1 cellular context compared by ENCODE assay signal in the genomic region with DNA sequence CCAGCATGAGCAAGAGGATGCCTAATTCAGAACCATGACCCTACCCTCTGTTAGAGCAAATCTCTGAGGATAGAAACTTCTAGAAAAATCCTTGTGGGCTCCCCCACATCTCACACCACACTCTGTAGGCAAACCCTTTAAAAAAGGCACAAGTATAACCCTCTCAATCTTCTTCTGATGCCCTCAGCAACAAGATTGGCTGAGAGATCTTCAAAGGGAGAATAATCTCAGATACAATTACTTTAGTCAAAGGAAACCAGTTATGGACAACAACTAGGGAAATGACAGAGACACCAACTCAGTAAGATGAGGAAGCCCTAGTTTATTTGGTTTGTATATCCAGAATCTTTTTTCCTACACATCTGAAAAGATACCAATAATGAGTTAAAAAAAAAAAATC.
TF ChIP-seq lines count a peak whose summit lies in the region.

No MANE protein-coding gene starts in this region.

TF ChIP-seq in SK-N-SH, 30 proteins besides CTCF, POLR2A, EP300 and RAD21 (continued from another document):
- TF ChIP-seq REST (IDR thresholded peaks at IDR 0.05; ENCODE audit: low read depth, low read length) (no peak), SMC3 (IDR thresholded peaks at IDR 0.05; ENCODE audit: low read depth, low read length) (no peak), GATA2 (CRISPR knock-in tag; IDR thresholded peaks at IDR 0.05) (no peak), TCF12 (IDR thresholded peaks at IDR 0.05) (no peak), MEF2A (IDR thresholded peaks at IDR 0.05; ENCODE audit: borderline replicate concordance, low read depth) (no peak), FOXM1 (IDR thresholded peaks at IDR 0.05; ENCODE audit: low read depth) (no peak), ZBTB33 (IDR thresholded peaks at IDR 0.05; ENCODE audit: borderline replicate concordance, low read depth) (no peak), RXRA (IDR thresholded peaks at IDR 0.05; ENCODE audit: borderline replicate concordance, low read depth) (no peak), CHD2 (IDR thresholded peaks at IDR 0.05; ENCODE audit: low read length, partially characterized antibody) (no peak), ELF1 (IDR thresholded peaks at IDR 0.05) (no peak)
